Comparison of ENCODE assay signal across 21 cellular contexts in genomic region chr3:86695752-86696151, GRCh38.
"Had no signal": no experiment of that assay in that cellular context is flagged by ENCODE, and none has a peak within 500 bp of the region (broad histone marks: within the 10 kb centered on the region; RNA-seq: fewer than 3 reads in every experiment).

No MANE protein-coding gene starts in this region.

- DNase-seq: activated CD4-positive, alpha-beta T cell treated with anti-CD3 and anti-CD28 coated beads, Interleukin-2, amount 10 ng/mL, durations not matched to agents 24 days and 14 days; activated CD8-positive, alpha-beta T cell treated with anti-CD3 and anti-CD28 coated beads for 36 hours; activated naive CD4-positive, alpha-beta T cell treated with anti-CD3 and anti-CD28 coated beads for 36 hours; activated naive CD8-positive, alpha-beta T cell treated with anti-CD3 and anti-CD28 coated beads, Interleukin-2, amount 50 U/mL, for 24 hours; activated T-cell treated with anti-CD3 and anti-CD28 coated beads, Interleukin-2, amount 50 U/mL, for 1 hour; anterior cingulate cortex; caudate nucleus; effector memory CD8-positive, alpha-beta T cell; glutamatergic neuron; hypothalamus; left ventricle myocardium superior; mucosa of descending colon; naive B cell; pancreas; stimulated activated CD4-positive, alpha-beta T cell treated with anti-CD3 and anti-CD28 coated beads, Interleukin-4, amount 100 ng/mL, for 24 hours; stomach; upper lobe of left lung had no signal

- H3K4me1 ChIP-seq: pancreas, stomach, upper lobe of left lung had no signal

- H3K27me3 ChIP-seq: neutrophil, pancreas, stomach, upper lobe of left lung had no signal

- H3K4me3 ChIP-seq: mucosa of descending colon, pancreas, stomach, thoracic aorta, upper lobe of left lung had no signal

- H3K27ac ChIP-seq: neutrophil, pancreas, stomach, thoracic aorta, upper lobe of left lung had no signal

- H3K36me3 ChIP-seq: neutrophil, pancreas, stomach, thoracic aorta, upper lobe of left lung had no signal

- ATAC-seq: activated CD8-positive, alpha-beta T cell treated with anti-CD3 and anti-CD28 coated beads for 36 hours; activated naive CD8-positive, alpha-beta T cell treated with anti-CD3 and anti-CD28 coated beads, Interleukin-2, amount 50 U/mL, for 24 hours; effector memory CD8-positive, alpha-beta T cell; left ventricle myocardium superior; mucosa of descending colon; pancreas; sciatic nerve; stimulated activated effector memory CD8-positive, alpha-beta T cell treated with anti-CD3 and anti-CD28 coated beads, Interleukin-12 subunit alpha, Interleukin-12 subunit beta, amount 100 ng/mL, for 72 hours had no signal

- H3K9me3 ChIP-seq: mucosa of descending colon, neutrophil, pancreas, stomach, thoracic aorta, upper lobe of left lung had no signal
